ENCODE assay signal across 2 cellular contexts in the genomic region with DNA sequence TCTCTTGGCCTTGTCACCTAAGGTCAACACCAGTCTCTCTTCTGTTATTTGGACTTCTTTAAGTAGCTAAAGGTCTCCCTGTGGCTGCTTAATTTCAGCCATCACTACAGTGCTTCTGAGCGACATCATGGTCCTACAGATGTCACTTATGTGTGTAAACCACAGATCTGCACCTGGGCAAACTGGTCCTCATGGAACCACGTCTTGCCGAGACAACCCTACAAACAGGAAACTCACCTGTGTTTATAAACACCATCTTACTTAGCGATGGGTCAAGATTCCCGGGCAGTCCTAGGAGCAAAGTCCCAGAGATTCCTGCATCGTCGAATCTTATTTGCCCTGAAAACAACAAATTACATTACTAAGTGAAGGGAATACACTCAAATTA.
TF ChIP-seq lines count a peak whose summit lies in the region.

No MANE protein-coding gene starts in this region.

TF ChIP-seq in SK-N-SH, 30 proteins besides CTCF, POLR2A, EP300 and RAD21 (continued from another document):
- no peak for TF ChIP-seq SIN3A (IDR thresholded peaks at IDR 0.05; ENCODE audit: borderline replicate concordance, low read depth, low read length)
- TF ChIP-seq TAF1 (IDR thresholded peaks at IDR 0.05; ENCODE audit: borderline replicate concordance, low read depth, low read length), result no peak
- no peak for TF ChIP-seq POLR2AphosphoS5 (IDR thresholded peaks at IDR 0.05; ENCODE audit: low read depth, low read length)
- TF ChIP-seq, protein P1, sequence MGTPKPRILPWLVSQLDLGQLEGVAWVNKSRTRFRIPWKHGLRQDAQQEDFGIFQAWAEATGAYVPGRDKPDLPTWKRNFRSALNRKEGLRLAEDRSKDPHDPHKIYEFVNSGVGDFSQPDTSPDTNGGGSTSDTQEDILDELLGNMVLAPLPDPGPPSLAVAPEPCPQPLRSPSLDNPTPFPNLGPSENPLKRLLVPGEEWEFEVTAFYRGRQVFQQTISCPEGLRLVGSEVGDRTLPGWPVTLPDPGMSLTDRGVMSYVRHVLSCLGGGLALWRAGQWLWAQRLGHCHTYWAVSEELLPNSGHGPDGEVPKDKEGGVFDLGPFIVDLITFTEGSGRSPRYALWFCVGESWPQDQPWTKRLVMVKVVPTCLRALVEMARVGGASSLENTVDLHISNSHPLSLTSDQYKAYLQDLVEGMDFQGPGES (IDR thresholded peaks at IDR 0.05; ENCODE audit: low read depth, low read length), result no peak
- no peak for TF ChIP-seq FOXJ3 (CRISPR knock-in tag; IDR thresholded peaks at IDR 0.05)
- no peak for TF ChIP-seq FOXM1 (IDR thresholded peaks at IDR 0.05; ENCODE audit: low read depth)
- TF ChIP-seq YY1 (IDR thresholded peaks at IDR 0.05; ENCODE audit: low read depth), result no peak
- TF ChIP-seq NRF1 (IDR thresholded peaks at IDR 0.05; ENCODE audit: low read depth, low read length), result no peak
- TF ChIP-seq TCF12 (IDR thresholded peaks at IDR 0.05), result no peak
- TF ChIP-seq RCOR1 (IDR thresholded peaks at IDR 0.05; ENCODE audit: low read length), result no peak
- TF ChIP-seq ELF1 (IDR thresholded peaks at IDR 0.05), result no peak
- TF ChIP-seq RXRA (IDR thresholded peaks at IDR 0.05; ENCODE audit: borderline replicate concordance, low read depth), result no peak
- TF ChIP-seq, protein P2, sequence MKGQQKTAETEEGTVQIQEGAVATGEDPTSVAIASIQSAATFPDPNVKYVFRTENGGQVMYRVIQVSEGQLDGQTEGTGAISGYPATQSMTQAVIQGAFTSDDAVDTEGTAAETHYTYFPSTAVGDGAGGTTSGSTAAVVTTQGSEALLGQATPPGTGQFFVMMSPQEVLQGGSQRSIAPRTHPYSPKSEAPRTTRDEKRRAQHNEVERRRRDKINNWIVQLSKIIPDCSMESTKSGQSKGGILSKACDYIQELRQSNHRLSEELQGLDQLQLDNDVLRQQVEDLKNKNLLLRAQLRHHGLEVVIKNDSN (IDR thresholded peaks at IDR 0.05; ENCODE audit: borderline replicate concordance, low read depth), result no peak

TF ChIP-seq in SK-N-SH treated with all-trans-retinoic acid at 6 μM for 48 hours, 23 proteins besides CTCF, POLR2A, EP300 and RAD21 (continued from another document):
- TF ChIP-seq, protein P3, sequence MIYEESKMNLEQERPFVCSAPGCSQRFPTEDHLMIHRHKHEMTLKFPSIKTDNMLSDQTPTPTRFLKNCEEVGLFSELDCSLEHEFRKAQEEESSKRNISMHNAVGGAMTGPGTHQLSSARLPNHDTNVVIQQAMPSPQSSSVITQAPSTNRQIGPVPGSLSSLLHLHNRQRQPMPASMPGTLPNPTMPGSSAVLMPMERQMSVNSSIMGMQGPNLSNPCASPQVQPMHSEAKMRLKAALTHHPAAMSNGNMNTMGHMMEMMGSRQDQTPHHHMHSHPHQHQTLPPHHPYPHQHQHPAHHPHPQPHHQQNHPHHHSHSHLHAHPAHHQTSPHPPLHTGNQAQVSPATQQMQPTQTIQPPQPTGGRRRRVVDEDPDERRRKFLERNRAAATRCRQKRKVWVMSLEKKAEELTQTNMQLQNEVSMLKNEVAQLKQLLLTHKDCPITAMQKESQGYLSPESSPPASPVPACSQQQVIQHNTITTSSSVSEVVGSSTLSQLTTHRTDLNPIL (CRISPR knock-in tag; IDR thresholded peaks at IDR 0.05; ENCODE audit: low read depth), result no peak
- TF ChIP-seq BACH2 (CRISPR knock-in tag; IDR thresholded peaks at IDR 0.05; ENCODE audit: borderline replicate concordance) (no peak), ZNF70 (CRISPR knock-in tag; IDR thresholded peaks at IDR 0.05) (no peak), OSR1 (CRISPR knock-in tag; IDR thresholded peaks at IDR 0.05) (no peak)
